ENCODE assay signal across 16 cellular contexts in genomic region chr17:57619061-57619937, GRCh38.
A peak's percentile ranks its signal among the peaks of the same experiment; 100 is the strongest.
DNase-seq lines count a peak whose midpoint lies in the region; ATAC-seq and TF ChIP-seq lines count a peak whose summit lies in the region.
"Had no signal": no experiment of that assay in that cellular context is flagged by ENCODE, and none has a peak within 500 bp of the region (broad histone marks: within the 10 kb centered on the region; RNA-seq: fewer than 3 reads in every experiment).

No MANE protein-coding gene starts in this region.

- no peak overlapping the region for H3K4me3 Mint-ChIP-seq in stimulated activated naive CD8-positive, alpha-beta T cell treated with anti-CD3 and anti-CD28 coated beads, Interleukin-15, amount 100 ng/mL, for 72 hours
- H3K4me3 Mint-ChIP-seq: H9, mesothelial cell of epicardium had no signal

- H3K27ac Mint-ChIP-seq in stimulated activated naive CD8-positive, alpha-beta T cell treated with anti-CD3 and anti-CD28 coated beads, Interleukin-15, amount 100 ng/mL, for 72 hours: peak overlapping the region in 1 of 2 donors; percentile 51
- H3K27ac Mint-ChIP-seq: H9, mesothelial cell of epicardium had no signal

- TF ChIP-seq CTCF in fibroblast of pulmonary artery (IDR thresholded peaks at IDR 0.05; ENCODE audit: low read length, missing control alignments) (no peak), WERI-Rb-1 (IDR thresholded peaks at IDR 0.05; ENCODE audit: low read depth, low read length) (no peak)

- peaks cover 80% of the 10 kb centered on the region for H3K36me3 ChIP-seq in WERI-Rb-1
- H3K36me3 ChIP-seq: cardiac muscle cell had no signal

- H3K27me3 Mint-ChIP-seq in stimulated activated naive CD8-positive, alpha-beta T cell treated with anti-CD3 and anti-CD28 coated beads, Interleukin-15, amount 100 ng/mL, for 72 hours: no peaks in the 10 kb centered on the region

- DNase-seq in stimulated activated naive CD8-positive, alpha-beta T cell treated with anti-CD3 and anti-CD28 coated beads, Interleukin-15, Interleukin-2, amounts not matched to agents 100 U/mL and 50 U/mL, for 24 hours: no peak
- DNase-seq in stimulated activated naive CD8-positive, alpha-beta T cell treated with anti-CD3 and anti-CD28 coated beads, Interleukin-15, amount 100 ng/mL, for 72 hours: no peak
- peak; percentile 8 for DNase-seq in fibroblast of pulmonary artery (ENCODE audit: low read depth)
- DNase-seq in KG1 (lab: John Stamatoyannopoulos, UW): no peak
- no peak for DNase-seq in WERI-Rb-1
- no peak for DNase-seq in NCI-H146 treated with DMSO at 0.1 percent for 48 hours (lab: John Stamatoyannopoulos, UW; ENCODE audit: unreplicated experiment)
- DNase-seq: activated T-cell treated with anti-CD3 and anti-CD28 coated beads, Interleukin-2, amount 50 U/mL, for 1 hour; C1 segment of cervical spinal cord; esophagus squamous epithelium; H9; NCI-H1694 treated with DMSO at 0.1 percent for 48 hours; NCI-H524 had no signal

- peaks cover 8% of the 10 kb centered on the region for H3K9me3 ChIP-seq in WERI-Rb-1 (ENCODE audit: severe bottlenecking)
- H3K9me3 ChIP-seq: esophagus squamous epithelium had no signal

- no peaks in the 10 kb centered on the region for H3K27me3 ChIP-seq in WERI-Rb-1 (ENCODE audit: insufficient read depth, low read depth, severe bottlenecking)
- H3K27me3 ChIP-seq: cardiac muscle cell, esophagus squamous epithelium had no signal

- peak; percentile 39 for ATAC-seq in stimulated activated naive CD8-positive, alpha-beta T cell treated with anti-CD3 and anti-CD28 coated beads, Interleukin-15, Interleukin-2, amounts not matched to agents 100 U/mL and 50 U/mL, for 24 hours
- ATAC-seq in stimulated activated naive CD8-positive, alpha-beta T cell treated with anti-CD3 and anti-CD28 coated beads, Interleukin-15, amount 100 ng/mL, for 72 hours: no peak
- ATAC-seq in SK-N-SH treated with all-trans-retinoic acid at 6 μM for 48 hours (peak; percentile 87), HG02610 (IDR thresholded peaks at IDR 0.05; ENCODE audit: unreplicated experiment) (no peak)

- no peak overlapping the region for H3K27ac ChIP-seq in WERI-Rb-1
- H3K27ac ChIP-seq: cardiac muscle cell, esophagus squamous epithelium had no signal

- H3K4me3 ChIP-seq in fibroblast of pulmonary artery (replicated peaks; ENCODE audit: low read depth, low read length): no peak overlapping the region
- H3K4me3 ChIP-seq in WERI-Rb-1 (ENCODE audit: low read depth, low read length): no peak overlapping the region
- H3K4me3 ChIP-seq: cardiac muscle cell, esophagus squamous epithelium had no signal

- H3K4me1 Mint-ChIP-seq in stimulated activated naive CD8-positive, alpha-beta T cell treated with anti-CD3 and anti-CD28 coated beads, Interleukin-15, amount 100 ng/mL, for 72 hours: peaks cover 35% of the 10 kb centered on the region

- H3K9me3 Mint-ChIP-seq in stimulated activated naive CD8-positive, alpha-beta T cell treated with anti-CD3 and anti-CD28 coated beads, Interleukin-15, amount 100 ng/mL, for 72 hours: no peaks in the 10 kb centered on the region

TF ChIP-seq in SK-N-SH treated with all-trans-retinoic acid at 6 μM for 48 hours, 23 proteins besides CTCF, POLR2A, EP300 and RAD21:
- TF ChIP-seq, protein P1, sequence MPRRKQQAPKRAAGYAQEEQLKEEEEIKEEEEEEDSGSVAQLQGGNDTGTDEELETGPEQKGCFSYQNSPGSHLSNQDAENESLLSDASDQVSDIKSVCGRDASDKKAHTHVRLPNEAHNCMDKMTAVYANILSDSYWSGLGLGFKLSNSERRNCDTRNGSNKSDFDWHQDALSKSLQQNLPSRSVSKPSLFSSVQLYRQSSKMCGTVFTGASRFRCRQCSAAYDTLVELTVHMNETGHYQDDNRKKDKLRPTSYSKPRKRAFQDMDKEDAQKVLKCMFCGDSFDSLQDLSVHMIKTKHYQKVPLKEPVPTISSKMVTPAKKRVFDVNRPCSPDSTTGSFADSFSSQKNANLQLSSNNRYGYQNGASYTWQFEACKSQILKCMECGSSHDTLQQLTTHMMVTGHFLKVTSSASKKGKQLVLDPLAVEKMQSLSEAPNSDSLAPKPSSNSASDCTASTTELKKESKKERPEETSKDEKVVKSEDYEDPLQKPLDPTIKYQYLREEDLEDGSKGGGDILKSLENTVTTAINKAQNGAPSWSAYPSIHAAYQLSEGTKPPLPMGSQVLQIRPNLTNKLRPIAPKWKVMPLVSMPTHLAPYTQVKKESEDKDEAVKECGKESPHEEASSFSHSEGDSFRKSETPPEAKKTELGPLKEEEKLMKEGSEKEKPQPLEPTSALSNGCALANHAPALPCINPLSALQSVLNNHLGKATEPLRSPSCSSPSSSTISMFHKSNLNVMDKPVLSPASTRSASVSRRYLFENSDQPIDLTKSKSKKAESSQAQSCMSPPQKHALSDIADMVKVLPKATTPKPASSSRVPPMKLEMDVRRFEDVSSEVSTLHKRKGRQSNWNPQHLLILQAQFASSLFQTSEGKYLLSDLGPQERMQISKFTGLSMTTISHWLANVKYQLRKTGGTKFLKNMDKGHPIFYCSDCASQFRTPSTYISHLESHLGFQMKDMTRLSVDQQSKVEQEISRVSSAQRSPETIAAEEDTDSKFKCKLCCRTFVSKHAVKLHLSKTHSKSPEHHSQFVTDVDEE (CRISPR knock-in tag; IDR thresholded peaks at IDR 0.05): peak; percentile 54; the same call in 1 of the 2 replicates
- TF ChIP-seq CSRNP3 (CRISPR knock-in tag; IDR thresholded peaks at IDR 0.05) (no peak), CSDC2 (CRISPR knock-in tag; IDR thresholded peaks at IDR 0.05) (peak; percentile 65; the same call in 1 of the 2 replicates), ZFP3 (CRISPR knock-in tag; IDR thresholded peaks at IDR 0.05) (0 out of 2 replicates have a peak, but pooled peaks have one; percentile 37)

Comparison
In these comparisons a context has a peak if more than half of its experiments do, and no peak if none do; other contexts are left out.
1. ATAC-seq: peak in stimulated activated naive CD8-positive, alpha-beta T cell treated with anti-CD3 and anti-CD28 coated beads, Interleukin-15, Interleukin-2, amounts not matched to agents 100 U/mL and 50 U/mL, for 24 hours (single experiment) and SK-N-SH treated with all-trans-retinoic acid at 6 μM for 48 hours (single experiment); none in stimulated activated naive CD8-positive, alpha-beta T cell treated with anti-CD3 and anti-CD28 coated beads, Interleukin-15, amount 100 ng/mL, for 72 hours (single experiment) and HG02610 (single experiment).